8 cellular contexts compared by ENCODE assay signal in the genomic region with DNA sequence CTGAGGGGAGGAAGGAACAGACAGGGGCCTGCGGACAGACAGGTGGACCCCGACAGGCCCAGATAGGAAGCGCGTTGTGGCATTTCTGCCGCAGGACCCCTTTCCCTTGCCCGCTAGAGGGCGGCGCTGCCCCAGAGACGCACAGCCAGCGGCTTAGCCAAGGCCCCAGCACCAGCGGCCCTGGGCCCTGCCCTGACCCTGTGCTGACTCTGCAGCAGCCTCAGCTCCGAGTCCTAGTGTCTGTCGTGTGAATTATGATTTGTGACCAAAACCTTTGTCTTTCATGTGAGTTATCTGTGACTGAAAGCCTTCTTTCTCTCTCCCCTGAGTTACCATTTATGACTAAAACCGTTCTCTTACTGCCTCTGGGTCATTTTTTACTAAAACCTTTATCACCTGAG. TPM values are rescaled to one million over a fixed set of nuclear protein-coding genes. Genes with fewer than 3 reads are reported as not detected.
DNase-seq lines count a peak whose midpoint lies in the region; ATAC-seq and TF ChIP-seq lines count a peak whose summit lies in the region.

No MANE protein-coding gene starts in this region.

- H3K27me3 Mint-ChIP-seq in activated CD8-positive, alpha-beta T cell treated with anti-CD3 and anti-CD28 coated beads for 36 hours = peaks cover 28% of the 10 kb centered on the region
- peaks cover 58% of the 10 kb centered on the region for H3K27me3 Mint-ChIP-seq in mesothelial cell of epicardium (ENCODE audit: low read depth)

- H3K27ac Mint-ChIP-seq in activated CD8-positive, alpha-beta T cell treated with anti-CD3 and anti-CD28 coated beads for 36 hours = no peak overlapping the region
- H3K27ac Mint-ChIP-seq in mesothelial cell of epicardium = no peak overlapping the region

- DNase-seq in ACHN = peak; percentile 66
- DNase-seq in NCI-H82 treated with DMSO at 0.1 percent for 48 hours (lab: John Stamatoyannopoulos, UW; ENCODE audit: unreplicated experiment) = peak; percentile 9
- DNase-seq in activated CD8-positive, alpha-beta T cell treated with anti-CD3 and anti-CD28 coated beads for 36 hours = peak; percentile 85
- peak; percentile 59 for DNase-seq in effector CD8-positive, alpha-beta T cell (lab: John Stamatoyannopoulos, UW)
- peak; percentile 71 to 83 for DNase-seq in mesothelial cell of epicardium (ENCODE audit: low spot score in 2 of 2, unreplicated experiment in 2 of 2)
- peak; percentile 84 for DNase-seq in stimulated activated CD8-positive, alpha-beta memory T cell treated with anti-CD3 and anti-CD28 coated beads, Interleukin-4, amount 100 ng/mL, for 48 hours

- ATAC-seq in GM18519 (IDR thresholded peaks at IDR 0.05; ENCODE audit: low FRiP score, unreplicated experiment) (peak; percentile 62), HG03439 (IDR thresholded peaks at IDR 0.05; ENCODE audit: unreplicated experiment) (peak; percentile 83)
- ATAC-seq in activated CD8-positive, alpha-beta T cell treated with anti-CD3 and anti-CD28 coated beads for 36 hours = peak; percentile 91

- in situ Hi-C loops in ACHN (cut with HindIII; ENCODE audit: low pct_ligation_motif_present, low pct_unique_long_range_greater_than_20kb, low sequenced_read_pairs) = no loop called here

- CTCF ChIA-PET in activated CD8-positive, alpha-beta T cell treated with anti-CD3 and anti-CD28 coated beads for 36 hours (lab: Charles Lee) = interaction anchor here (0.7 to 8.9 kb wide), 51 partner anchors 10 to 720 kb away, joined by 3 to 105 read pairs (median 4); a partner anchor contains a TSS

- peaks cover 6% of the 10 kb centered on the region for H3K36me3 Mint-ChIP-seq in activated CD8-positive, alpha-beta T cell treated with anti-CD3 and anti-CD28 coated beads for 36 hours (ENCODE audit: low read depth)
- peaks cover 8% of the 10 kb centered on the region for H3K36me3 Mint-ChIP-seq in mesothelial cell of epicardium

- TF ChIP-seq CTCF in activated CD8-positive, alpha-beta T cell treated with anti-CD3 and anti-CD28 coated beads for 36 hours (IDR thresholded peaks at IDR 0.05) = peak; percentile 92
- peak; percentile 73 for TF ChIP-seq CTCF in mesothelial cell of epicardium (IDR thresholded peaks at IDR 0.05; ENCODE audit: unreplicated experiment)

- POLR2A ChIA-PET in activated CD8-positive, alpha-beta T cell treated with anti-CD3 and anti-CD28 coated beads for 36 hours (lab: Charles Lee) = interaction anchor here (0.6 to 0.8 kb wide), 2 partner anchors 249 to 476 kb away, joined by 3 read pairs; no protein-coding TSS in a partner anchor

- H3K9me3 Mint-ChIP-seq in activated CD8-positive, alpha-beta T cell treated with anti-CD3 and anti-CD28 coated beads for 36 hours = no peaks in the 10 kb centered on the region
- peaks cover 5% of the 10 kb centered on the region for H3K9me3 Mint-ChIP-seq in mesothelial cell of epicardium

- H3K4me1 Mint-ChIP-seq in activated CD8-positive, alpha-beta T cell treated with anti-CD3 and anti-CD28 coated beads for 36 hours (ENCODE audit: low read depth) = peaks cover 8% of the 10 kb centered on the region
- H3K4me1 Mint-ChIP-seq in mesothelial cell of epicardium = peaks cover 14% of the 10 kb centered on the region

- no peak overlapping the region for H3K4me3 Mint-ChIP-seq in activated CD8-positive, alpha-beta T cell treated with anti-CD3 and anti-CD28 coated beads for 36 hours
- no peak overlapping the region for H3K4me3 Mint-ChIP-seq in mesothelial cell of epicardium

- intact Hi-C loops in activated CD8-positive, alpha-beta T cell treated with anti-CD3 and anti-CD28 coated beads for 36 hours (cut with micrococcal nuclease) = loop anchor here (5.0 kb wide), 2 partner anchors 89 to 219 kb away; no protein-coding TSS in a partner anchor

RNA-seq across cellular contexts. Expression of a gene that starts 30.8 kb away (rescaled TPM):
- 10 to 100 TPM; 31.0 to 36.9 TPM for total RNA-seq in activated CD8-positive, alpha-beta T cell treated with anti-CD3 and anti-CD28 coated beads for 36 hours
- 9.8 to 10.5 TPM (median 9.9 TPM) in 3 replicates for total RNA-seq in mesothelial cell of epicardium

RNA-seq across cellular contexts. Expression of a gene that starts 30.9 kb away (rescaled TPM):
- 10 to 100 TPM; 46.6 to 51.7 TPM for total RNA-seq in activated CD8-positive, alpha-beta T cell treated with anti-CD3 and anti-CD28 coated beads for 36 hours
- total RNA-seq in mesothelial cell of epicardium = 58.9 to 60.5 TPM (median 59.3 TPM) in 3 replicates

Comparison
In these comparisons a context has a peak if more than half of its experiments do, and no peak if none do; other contexts are left out.
1. Peak in every context shown above with its lines: DNase-seq and ATAC-seq.
2. DNase-seq: peak in every context shown above with its lines; median percentile 85 in activated CD8-positive, alpha-beta T cell treated with anti-CD3 and anti-CD28 coated beads for 36 hours; 84 in stimulated activated CD8-positive, alpha-beta memory T cell treated with anti-CD3 and anti-CD28 coated beads, Interleukin-4, amount 100 ng/mL, for 48 hours; 77 in mesothelial cell of epicardium; 66 in ACHN; 59 in effector CD8-positive, alpha-beta T cell; 9 in NCI-H82 treated with DMSO at 0.1 percent for 48 hours.